ENCODE assay signal across 8 cellular contexts in the genomic region with DNA sequence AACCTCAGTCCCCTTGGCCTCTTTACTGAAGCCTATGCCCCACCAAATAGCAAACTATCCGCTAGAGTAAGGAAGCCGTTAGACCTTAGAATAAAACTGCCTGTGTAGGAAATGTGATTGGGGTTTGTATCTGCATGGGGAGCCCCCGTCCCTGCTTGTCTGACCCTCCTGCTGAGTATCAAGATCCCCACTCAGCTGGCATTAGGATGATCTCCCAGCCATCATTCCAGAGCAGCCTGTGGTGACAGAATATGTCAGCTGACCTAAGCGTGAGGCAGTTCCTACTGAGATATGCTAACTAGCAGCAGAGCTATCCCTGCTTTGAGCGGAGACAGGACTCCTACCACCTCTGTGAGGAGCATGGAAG. TPM values are rescaled to one million over a fixed set of nuclear protein-coding genes. Genes with fewer than 3 reads are reported as not detected.
DNase-seq lines count a peak whose midpoint lies in the region; ATAC-seq and TF ChIP-seq lines count a peak whose summit lies in the region.

No MANE protein-coding gene starts in this region.

- H3K9me3 ChIP-seq in AG04450 (ENCODE audit: control insufficient read depth, insufficient read depth, low read length) (no peaks in the 10 kb centered on the region), HUES48 (ENCODE audit: control insufficient read depth, insufficient read depth, low read length) (no peaks in the 10 kb centered on the region), WERI-Rb-1 (ENCODE audit: severe bottlenecking) (no peaks in the 10 kb centered on the region), endocrine pancreas (ENCODE audit: control insufficient read depth, low read length) (no peaks in the 10 kb centered on the region)

- POLR2A ChIA-PET in AG04450 (lab: Yijun Ruan, JAX) = interaction anchor here (0.9 to 1.0 kb wide), 3 partner anchors 87 to 148 kb away, joined by 3 to 5 read pairs (median 4); partner anchors contain the start of genes RANBP10 and TSNAXIP1

- peaks cover 19% of the 10 kb centered on the region for H3K36me3 ChIP-seq in HUES48 (ENCODE audit: control insufficient read depth, insufficient read depth, low read length)
- peaks cover 10% of the 10 kb centered on the region for H3K36me3 ChIP-seq in WERI-Rb-1
- no peaks in the 10 kb centered on the region for H3K36me3 ChIP-seq in endocrine pancreas (ENCODE audit: control insufficient read depth, insufficient read depth, low read length)

- H3K4me1 ChIP-seq in HUES48 (ENCODE audit: control insufficient read depth, insufficient read depth, low read length) (0 out of 2 replicates have a peak, but pooled peaks cover 5% of the 10 kb centered on the region), endocrine pancreas (ENCODE audit: control insufficient read depth, insufficient read depth, low read length) (peaks cover 1% of the 10 kb centered on the region)

- TF ChIP-seq POLR2A in lower leg skin (IDR thresholded peaks at IDR 0.05) = no peak

- peak overlapping the region; percentile 92 to 94 for H3K4me3 Mint-ChIP-seq in stimulated activated naive CD8-positive, alpha-beta T cell treated with anti-CD3 and anti-CD28 coated beads, Interleukin-15, amount 100 ng/mL, for 72 hours

- 3 to 4% methylated on average over 5 of the region's 5 CpGs for WGBS in lower leg skin, 2 donors

- ATAC-seq in stimulated activated naive CD8-positive, alpha-beta T cell treated with anti-CD3 and anti-CD28 coated beads, Interleukin-15, amount 100 ng/mL, for 72 hours = peak; percentile 42
- ATAC-seq in GM18861 (IDR thresholded peaks at IDR 0.05; ENCODE audit: unreplicated experiment) = no peak

- H3K4me3 ChIP-seq in AG04450 (ENCODE audit: low read depth, low read length) = peak overlapping the region; percentile 91
- H3K4me3 ChIP-seq in GM12864 (ENCODE audit: low read depth, low read length) = peak overlapping the region; percentile 73
- peak overlapping the region; percentile 93 for H3K4me3 ChIP-seq in HUES48 (ENCODE audit: low read depth, low read length)
- peak overlapping the region; percentile 88 for H3K4me3 ChIP-seq in WERI-Rb-1 (ENCODE audit: low read depth, low read length)
- H3K4me3 ChIP-seq in endocrine pancreas (ENCODE audit: control insufficient read depth, insufficient read depth, low read length) = peak overlapping the region; percentile 89
- H3K4me3 ChIP-seq in lower leg skin (ENCODE audit: low read depth, poor library complexity, severe bottlenecking) = peak overlapping the region; percentile 98

- DNase-seq in AG04450 (ENCODE audit: low read depth, low spot score) = peak; percentile 11
- no peak for DNase-seq in GM12864 (ENCODE audit: low read depth)
- peak; percentile 44 for DNase-seq in WERI-Rb-1
- peak in 1 of 2 donors; percentile 38 for DNase-seq in lower leg skin (ENCODE audit: low spot score in 2 of 2)
- peak in 1 of 2 donors; percentile 27 for DNase-seq in stimulated activated naive CD8-positive, alpha-beta T cell treated with anti-CD3 and anti-CD28 coated beads, Interleukin-15, amount 100 ng/mL, for 72 hours

- no peak for TF ChIP-seq CTCF in AG04450 (IDR thresholded peaks at IDR 0.05; ENCODE audit: low read depth, low read length)
- no peak for TF ChIP-seq CTCF in GM12864 (IDR thresholded peaks at IDR 0.05; ENCODE audit: low read depth, low read length, missing control alignments)
- no peak for TF ChIP-seq CTCF in WERI-Rb-1 (IDR thresholded peaks at IDR 0.05; ENCODE audit: low read depth, low read length)
- no peak for TF ChIP-seq CTCF in lower leg skin (IDR thresholded peaks at IDR 0.05)

- intact Hi-C loops in lower leg skin (cut with DNase I; ENCODE audit: low total_unique reads) = no loop called here

- H3K27me3 Mint-ChIP-seq in stimulated activated naive CD8-positive, alpha-beta T cell treated with anti-CD3 and anti-CD28 coated beads, Interleukin-15, amount 100 ng/mL, for 72 hours = no peaks in the 10 kb centered on the region

- H3K4me1 Mint-ChIP-seq in stimulated activated naive CD8-positive, alpha-beta T cell treated with anti-CD3 and anti-CD28 coated beads, Interleukin-15, amount 100 ng/mL, for 72 hours = peaks cover 29% of the 10 kb centered on the region

- H3K9ac ChIP-seq in HUES48 (ENCODE audit: low read depth, low read length) (peak overlapping the region; percentile 74), endocrine pancreas (ENCODE audit: control insufficient read depth, insufficient read depth, low read length) (peak overlapping the region; percentile 94)

- H3K27me3 ChIP-seq in AG04450 (ENCODE audit: control insufficient read depth, insufficient read depth, low read length) (no peaks in the 10 kb centered on the region), HUES48 (ENCODE audit: control insufficient read depth, insufficient read depth, low read length) (no peaks in the 10 kb centered on the region), WERI-Rb-1 (ENCODE audit: insufficient read depth, low read depth, severe bottlenecking) (no peaks in the 10 kb centered on the region), endocrine pancreas (ENCODE audit: control insufficient read depth, insufficient read depth, low read length) (no peaks in the 10 kb centered on the region)

- peak overlapping the region; percentile 75 for H3K27ac ChIP-seq in AG04450 (ENCODE audit: low read depth, low read length)
- H3K27ac ChIP-seq in HUES48 (ENCODE audit: low read depth, low read length) = peak overlapping the region; percentile 77
- peak overlapping the region; percentile 77 for H3K27ac ChIP-seq in WERI-Rb-1

- CTCF ChIA-PET in AG04450 (lab: Charles Lee) = interaction anchor here (0.9 to 2.0 kb wide), 3 partner anchors 97 to 198 kb away, joined by 3 to 6 read pairs (median 4); no protein-coding TSS in a partner anchor

- no peaks in the 10 kb centered on the region for H3K9me3 Mint-ChIP-seq in stimulated activated naive CD8-positive, alpha-beta T cell treated with anti-CD3 and anti-CD28 coated beads, Interleukin-15, amount 100 ng/mL, for 72 hours

- peak overlapping the region; percentile 95 to 98 for H3K27ac Mint-ChIP-seq in stimulated activated naive CD8-positive, alpha-beta T cell treated with anti-CD3 and anti-CD28 coated beads, Interleukin-15, amount 100 ng/mL, for 72 hours

RNA-seq across cellular contexts. Expression of gene GFOD2, which starts 0.6 kb away (rescaled TPM):
- polyA plus RNA-seq in AG04450 (2011; rRNA removed) = 11.1 and 11.8 TPM in 2 replicates
- 16.2 and 19.5 TPM in 2 replicates for polyA minus RNA-seq in AG04450 (2011; rRNA and poly(A)+ RNA removed)
- total RNA-seq in lower leg skin = 10 to 100 TPM; 31.7 to 41.4 (median 33.5) TPM

RNA-seq across cellular contexts. Expression of gene C16orf86, which starts 53.1 kb away (rescaled TPM):
- polyA plus RNA-seq in AG04450 (2011; rRNA removed) = 0.55 and 0.56 TPM in 2 replicates
- 0.41 TPM in 1 of 2 replicates, not detected in the other for polyA minus RNA-seq in AG04450 (2011; rRNA and poly(A)+ RNA removed)
- total RNA-seq in lower leg skin = 10 to 100 TPM in 1 of 4 donors, 1 to 10 TPM in 3; 2.2 to 10.4 (median 7.2) TPM

RNA-seq across cellular contexts. Expression of gene ENKD1, which starts 53.2 kb away (rescaled TPM):
- 3.6 and 4.2 TPM in 2 replicates for polyA plus RNA-seq in AG04450 (2011; rRNA removed)
- polyA minus RNA-seq in AG04450 (2011; rRNA and poly(A)+ RNA removed) = 1.5 and 2.6 TPM in 2 replicates
- 10 to 100 TPM; 14.5 to 21.2 (median 17.5) TPM for total RNA-seq in lower leg skin

RNA-seq across cellular contexts. Expression of gene PARD6A, which starts 59.0 kb away (rescaled TPM):
- 0.42 and 0.53 TPM in 2 replicates for polyA plus RNA-seq in AG04450 (2011; rRNA removed)
- 0.97 TPM in 1 of 2 replicates, not detected in the other for polyA minus RNA-seq in AG04450 (2011; rRNA and poly(A)+ RNA removed)
- 1 to 10 TPM; 2.1 to 3.5 (median 2.4) TPM for total RNA-seq in lower leg skin

RNA-seq across cellular contexts. Expression of gene ACD, which starts 59.7 kb away (rescaled TPM):
- polyA plus RNA-seq in AG04450 (2011; rRNA removed) = 11.4 and 16.5 TPM in 2 replicates
- polyA minus RNA-seq in AG04450 (2011; rRNA and poly(A)+ RNA removed) = 9.6 and 16.0 TPM in 2 replicates
- total RNA-seq in lower leg skin = 10 to 100 TPM; 18.7 to 31.1 (median 23.4) TPM
